In the genomic region with DNA sequence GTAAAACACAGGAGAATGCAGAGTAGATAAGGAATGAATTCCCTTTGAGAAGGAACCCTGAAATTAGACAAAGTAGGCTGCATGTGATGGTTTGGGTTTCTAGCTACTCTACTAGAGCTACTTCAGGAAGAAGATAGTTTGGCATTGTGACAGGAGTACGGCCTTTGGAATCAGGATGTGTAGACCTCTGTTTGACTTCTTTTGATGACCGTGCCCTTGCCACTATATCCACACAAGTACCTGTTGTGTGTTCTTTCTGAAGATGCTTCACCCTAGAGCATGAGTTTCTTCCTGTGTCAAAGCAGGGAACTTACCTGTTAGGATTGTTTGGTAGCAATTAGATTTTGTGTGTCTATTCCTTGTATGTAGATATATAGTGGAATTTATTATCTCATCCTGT, we compare ENCODE assay signal across 21 cellular contexts.
"Had no signal": no experiment of that assay in that cellular context is flagged by ENCODE, and none has a peak within 500 bp of the region (broad histone marks: within the 10 kb centered on the region; RNA-seq: fewer than 3 reads in every experiment).

No MANE protein-coding gene starts in this region.

- H3K9me3 ChIP-seq: prostate gland, suprapubic skin had no signal

- H3K36me3 Mint-ChIP-seq: natural killer cell treated with Interleukin-12 subunit alpha and Interleukin-12 subunit beta and Interleukin-15 and Interleukin-18, amount 100 ng/mL, for 72 hours had no signal

- H3K27ac Mint-ChIP-seq: activated CD8-positive, alpha-beta memory T cell treated with anti-CD3 and anti-CD28 coated beads, Interleukin-2, amount 10 ng/mL, durations not matched to agents 7 days and 5 days; activated naive CD4-positive, alpha-beta T cell treated with anti-CD3 and anti-CD28 coated beads, Interleukin-2, amount 50 U/mL, for 72 hours; activated T-cell treated with anti-CD3 and anti-CD28 coated beads, Interleukin-2, amount 50 U/mL, for 24 hours; natural killer cell treated with Interleukin-12 subunit alpha and Interleukin-12 subunit beta and Interleukin-15 and Interleukin-18, amount 100 ng/mL, for 72 hours; T-helper 2 cell treated with Interferon-gamma antibody and Interleukin-4, amounts not matched to agents 5 μg/mL and 100 μg/mL, for 36 hours had no signal

- H3K4me1 Mint-ChIP-seq: brain had no signal

- H3K4me3 Mint-ChIP-seq: activated CD8-positive, alpha-beta memory T cell treated with anti-CD3 and anti-CD28 coated beads, Interleukin-2, amount 10 ng/mL, durations not matched to agents 7 days and 5 days; activated T-cell treated with anti-CD3 and anti-CD28 coated beads, Interleukin-2, amount 50 U/mL, for 24 hours; brain; natural killer cell treated with Interleukin-12 subunit alpha and Interleukin-12 subunit beta and Interleukin-15 and Interleukin-18, amount 100 ng/mL, for 72 hours; T-helper 2 cell treated with Interferon-gamma antibody and Interleukin-4, amounts not matched to agents 5 μg/mL and 100 μg/mL, for 36 hours had no signal

- H3K36me3 ChIP-seq: prostate gland, suprapubic skin had no signal

- DNase-seq: activated CD4-positive, alpha-beta T cell treated with anti-CD3 and anti-CD28 coated beads, Interleukin-2, amount 50 U/mL, for 48 hours; activated CD4-positive, CD25-positive, alpha-beta regulatory T cell treated with anti-CD3 and anti-CD28 coated beads, Interleukin-2, amount 50 U/mL, for 72 hours; activated CD8-positive, alpha-beta memory T cell treated with anti-CD3 and anti-CD28 coated beads, Interleukin-2, amount 10 ng/mL, durations not matched to agents 7 days and 5 days; activated effector memory CD4-positive, alpha-beta T cell treated with anti-CD3 and anti-CD28 coated beads, Interleukin-2, amount 50 U/mL, for 16 hours; activated T-cell treated with anti-CD3 and anti-CD28 coated beads, Interleukin-2, amount 50 U/mL, for 24 hours; amygdala; cerebellar nuclear complex; hypothalamus; kidney glomerular epithelial cell; nucleus accumbens; stimulated activated CD4-positive, alpha-beta T cell treated with anti-CD3 and anti-CD28 coated beads, Interleukin-4, amount 100 ng/mL, for 1 hour; stimulated activated CD8-positive, alpha-beta memory T cell treated with anti-CD3 and anti-CD28 coated beads, Interleukin-4, amount 100 ng/mL, for 48 hours; stimulated activated naive CD8-positive, alpha-beta T cell treated with anti-CD3 and anti-CD28 coated beads, Interleukin-15, Interleukin-2, amounts not matched to agents 100 U/mL and 50 U/mL, for 24 hours had no signal

- H3K27ac ChIP-seq: prostate gland, suprapubic skin had no signal

- H3K4me3 ChIP-seq: prostate gland, suprapubic skin had no signal

- H3K4me1 ChIP-seq: prostate gland, suprapubic skin had no signal

- ATAC-seq: activated CD8-positive, alpha-beta memory T cell treated with anti-CD3 and anti-CD28 coated beads, Interleukin-2, amount 10 ng/mL, durations not matched to agents 7 days and 5 days; activated naive CD4-positive, alpha-beta T cell treated with anti-CD3 and anti-CD28 coated beads, Interleukin-2, amount 50 U/mL, for 72 hours; esophagus mucosa; natural killer cell treated with Interleukin-12 subunit alpha and Interleukin-12 subunit beta and Interleukin-15 and Interleukin-18, amount 100 ng/mL, for 72 hours; sciatic nerve; stimulated activated naive CD8-positive, alpha-beta T cell treated with anti-CD3 and anti-CD28 coated beads, Interleukin-15, Interleukin-2, amounts not matched to agents 100 U/mL and 50 U/mL, for 24 hours had no signal

- H3K9me3 Mint-ChIP-seq: activated naive CD4-positive, alpha-beta T cell treated with anti-CD3 and anti-CD28 coated beads, Interleukin-2, amount 50 U/mL, for 72 hours; activated T-cell treated with anti-CD3 and anti-CD28 coated beads, Interleukin-2, amount 50 U/mL, for 24 hours; natural killer cell treated with Interleukin-12 subunit alpha and Interleukin-12 subunit beta and Interleukin-15 and Interleukin-18, amount 100 ng/mL, for 72 hours; T-helper 2 cell treated with Interferon-gamma antibody and Interleukin-4, amounts not matched to agents 5 μg/mL and 100 μg/mL, for 36 hours had no signal

- H3K27me3 Mint-ChIP-seq: activated CD8-positive, alpha-beta memory T cell treated with anti-CD3 and anti-CD28 coated beads, Interleukin-2, amount 10 ng/mL, durations not matched to agents 7 days and 5 days; activated T-cell treated with anti-CD3 and anti-CD28 coated beads, Interleukin-2, amount 50 U/mL, for 24 hours; brain; natural killer cell treated with Interleukin-12 subunit alpha and Interleukin-12 subunit beta and Interleukin-15 and Interleukin-18, amount 100 ng/mL, for 72 hours had no signal

- H3K27me3 ChIP-seq: suprapubic skin had no signal
